Comparison of ENCODE assay signal across 17 cellular contexts in genomic region chr11:66265531-66266377, GRCh38. TPM values are rescaled to one million over a fixed set of nuclear protein-coding genes. Genes with fewer than 3 reads are reported as not detected.
DNase-seq lines count a peak whose midpoint lies in the region; ATAC-seq, FAIRE-seq and TF ChIP-seq lines count a peak whose summit lies in the region.
"Had no signal": no experiment of that assay in that cellular context is flagged by ENCODE, and none has a peak within 500 bp of the region (broad histone marks: within the 10 kb centered on the region; RNA-seq: fewer than 3 reads in every experiment).

No MANE protein-coding gene starts in this region.

- peaks cover 12% of the 10 kb centered on the region for H3K4me1 Mint-ChIP-seq in endothelial cell (ENCODE audit: unreplicated experiment)
- peaks cover 11% of the 10 kb centered on the region for H3K4me1 Mint-ChIP-seq in nephron
- peaks cover 20% of the 10 kb centered on the region for H3K4me1 Mint-ChIP-seq in osteocyte (ENCODE audit: unreplicated experiment)

- H3K27ac Mint-ChIP-seq in endothelial cell (ENCODE audit: unreplicated experiment) (no peak overlapping the region), nephron (no peak overlapping the region), osteocyte (ENCODE audit: unreplicated experiment) (no peak overlapping the region)
- H3K27ac Mint-ChIP-seq: CD14-positive monocyte; CD8-positive, alpha-beta T cell; GM23338 had no signal

- peaks cover 36% of the 10 kb centered on the region for H3K4me1 ChIP-seq in stomach smooth muscle (ENCODE audit: control insufficient read depth, insufficient read depth, low read length)

- H3K36me3 ChIP-seq in stomach smooth muscle (ENCODE audit: control insufficient read depth in 2 of 2, insufficient read depth in 2 of 2, low read length in 2 of 2): peaks cover 27 to 35% of the 10 kb centered on the region in 2 donors

- H3K9me3 ChIP-seq in stomach smooth muscle (ENCODE audit: control insufficient read depth in 2 of 2, low read length in 2 of 2): no peaks in the 10 kb centered on the region

- H3K27ac ChIP-seq in stomach smooth muscle (ENCODE audit: low read length): peak overlapping the region; percentile 98

- H3K4me3 ChIP-seq in stomach smooth muscle (ENCODE audit: low read length in 2 of 2): peak overlapping the region in 1 of 2 donors; percentile 81

- DNase-seq in HTR-8/SVneo (ENCODE audit: insufficient read length, low spot score) (no peak), endothelial cell (ENCODE audit: low spot score) (no peak), osteocyte (ENCODE audit: extremely low spot score, unreplicated experiment) (no peak), glomerular visceral epithelial cell (ENCODE audit: extremely low spot score) (no peak)
- DNase-seq: COR-L47, DMS153, DMS79 treated with DMSO at 0.1 percent for 48 hours, EL had no signal

- TF ChIP-seq CTCF in endothelial cell (IDR thresholded peaks at IDR 0.05; ENCODE audit: unreplicated experiment) (no peak), nephron (IDR thresholded peaks at IDR 0.05; ENCODE audit: unreplicated experiment in 3 of 3) (no peak), osteocyte (IDR thresholded peaks at IDR 0.05) (no peak)

- no peak for ATAC-seq in HG03280 (IDR thresholded peaks at IDR 0.05; ENCODE audit: unreplicated experiment)
- ATAC-seq: CD8-positive, alpha-beta T cell had no signal

- peaks cover 14% of the 10 kb centered on the region for H3K36me3 Mint-ChIP-seq in endothelial cell (ENCODE audit: low read depth, unreplicated experiment)
- peaks cover 24% of the 10 kb centered on the region for H3K36me3 Mint-ChIP-seq in nephron (ENCODE audit: low read depth)
- H3K36me3 Mint-ChIP-seq in osteocyte (ENCODE audit: unreplicated experiment): peaks cover 15% of the 10 kb centered on the region

- H3K27me3 ChIP-seq in stomach smooth muscle (ENCODE audit: control insufficient read depth in 1 of 2, insufficient read depth in 2 of 2, low read length in 2 of 2): no peaks in the 10 kb centered on the region

- no peak overlapping the region for H3K9ac ChIP-seq in stomach smooth muscle (ENCODE audit: low read length in 2 of 2)

- peak overlapping the region; percentile 37 for H3K4me3 Mint-ChIP-seq in endothelial cell (ENCODE audit: unreplicated experiment)
- H3K4me3 Mint-ChIP-seq in nephron: peak overlapping the region in 2 of 3 experiments; percentile 23 to 32
- no peak overlapping the region for H3K4me3 Mint-ChIP-seq in osteocyte (ENCODE audit: unreplicated experiment)
- H3K4me3 Mint-ChIP-seq: CD14-positive monocyte; CD8-positive, alpha-beta T cell had no signal

- H3K9me3 Mint-ChIP-seq in endothelial cell (ENCODE audit: unreplicated experiment) (no peaks in the 10 kb centered on the region), nephron (no peaks in the 10 kb centered on the region), osteocyte (ENCODE audit: unreplicated experiment) (no peaks in the 10 kb centered on the region)
- H3K9me3 Mint-ChIP-seq: CD14-positive monocyte; CD8-positive, alpha-beta T cell; GM23338 had no signal

- peak; percentile 52 for FAIRE-seq in HTR-8/SVneo (lab: Jason Lieb, UNC)
- FAIRE-seq: D721Med, G401.6, GM12891 had no signal

- peaks cover 20% of the 10 kb centered on the region for H3K27me3 Mint-ChIP-seq in endothelial cell (ENCODE audit: unreplicated experiment)
- no peaks in the 10 kb centered on the region for H3K27me3 Mint-ChIP-seq in nephron (ENCODE audit: low read depth)
- H3K27me3 Mint-ChIP-seq in osteocyte (ENCODE audit: unreplicated experiment): no peaks in the 10 kb centered on the region

RNA-seq across cellular contexts. Expression of gene RAB1B, which starts 2.7 kb away (rescaled TPM):
- total RNA-seq in endothelial cell (ENCODE audit: unreplicated experiment) (189 TPM), osteocyte (149 and 150 TPM in 2 replicates)

RNA-seq across cellular contexts. Expression of gene KLC2, which starts 8.3 kb away (rescaled TPM):
- total RNA-seq in endothelial cell (ENCODE audit: unreplicated experiment) (35.1 TPM), osteocyte (35.5 and 43.8 TPM in 2 replicates)

RNA-seq across cellular contexts. Expression of gene CNIH2, which starts 12.2 kb away (rescaled TPM):
- total RNA-seq in endothelial cell (ENCODE audit: unreplicated experiment) (1.9 TPM), osteocyte (3.8 and 5.0 TPM in 2 replicates)

RNA-seq across cellular contexts. Expression of gene YIF1A, which starts 23.2 kb away (rescaled TPM):
- total RNA-seq in endothelial cell (ENCODE audit: unreplicated experiment) (48.0 TPM), osteocyte (140 and 146 TPM in 2 replicates)

RNA-seq across cellular contexts. Expression of gene TMEM151A, which starts 25.9 kb away (rescaled TPM):
- total RNA-seq in endothelial cell (ENCODE audit: unreplicated experiment) (not detected), osteocyte (0.46 and 0.55 TPM in 2 replicates)
